In genomic region chr7:54877683-54878082, GRCh38 we compare ENCODE assay signal across 14 cellular contexts.
DNase-seq lines count a peak whose midpoint lies in the region; ATAC-seq and TF ChIP-seq lines count a peak whose summit lies in the region.
"Had no signal": no experiment of that assay in that cellular context is flagged by ENCODE, and none has a peak within 500 bp of the region (broad histone marks: within the 10 kb centered on the region; RNA-seq: fewer than 3 reads in every experiment).

No MANE protein-coding gene starts in this region.

- no TSS peak for BruUV-seq in PC-3 (replicated peaks; lab: Mats Ljungman, UMichigan)

- no peak overlapping the region for H3K9ac ChIP-seq in PC-3 (ENCODE audit: low read length)
- H3K9ac ChIP-seq: neural progenitor cell had no signal

- no peaks in the 10 kb centered on the region for H4K20me1 ChIP-seq in PC-3 (ENCODE audit: low read length)

- no peak for TF ChIP-seq POLR2A in prostate gland (IDR thresholded peaks at IDR 0.05)

- intact Hi-C loops in PC-3 (cut with micrococcal nuclease) = loop anchor here (2.0 to 5.0 kb wide), 4 partner anchors 85 to 377 kb away; no protein-coding TSS in a partner anchor
- intact Hi-C loops in prostate gland (cut with DNase I) = no loop called here

- DNase-seq in H4 (ENCODE audit: low spot score) (peak; percentile 43), PC-3 (peak; percentile 54), fibroblast of mammary gland (ENCODE audit: low read depth) (no peak), prostate gland (ENCODE audit: low spot score) (peak; percentile 46), hippocampal formation (lab: John Stamatoyannopoulos, UW) (no peak)
- DNase-seq in activated T-cell treated with anti-CD3 and anti-CD28 coated beads, Interleukin-2, amount 50 U/mL, for 48 hours = no peak
- DNase-seq: activated CD8-positive, alpha-beta memory T cell treated with anti-CD3 and anti-CD28 coated beads, Interleukin-2, amount 50 U/mL, for 4 hours; anterior cingulate cortex; DMS79 treated with DMSO at 0.1 percent for 48 hours; NCI-H1417; OCI-M1 had no signal

- H3K27me3 ChIP-seq in PC-3 (ENCODE audit: low read length) = no peaks in the 10 kb centered on the region
- H3K27me3 ChIP-seq in prostate gland (replicated peaks; ENCODE audit: insufficient read depth) = no peaks in the 10 kb centered on the region
- H3K27me3 ChIP-seq: neural progenitor cell had no signal

- H3F3A ChIP-seq in PC-3 (ENCODE audit: low read length, unreplicated experiment) = no peaks in the 10 kb centered on the region

- POLR2A ChIA-PET in PC-3 (lab: Charles Lee; ENCODE audit: unreplicated experiment) = no interaction called here

- H2AFZ ChIP-seq in PC-3 (ENCODE audit: low read length) = no peak overlapping the region
- H2AFZ ChIP-seq: neural progenitor cell had no signal

- ATAC-seq in PC-3 = peak; percentile 35
- no peak for ATAC-seq in GM19395 (IDR thresholded peaks at IDR 0.05; ENCODE audit: unreplicated experiment)
- ATAC-seq: stimulated activated memory B cell treated with anti-CD40 and anti-IgM and Interleukin-4, amounts not matched to agents 10 μg/mL and 1 μg/mL and 100 μg/mL, for 72 hours had no signal

- H3K27ac ChIP-seq in PC-3 (ENCODE audit: low read length) = no peak overlapping the region
- no peak overlapping the region for H3K27ac ChIP-seq in prostate gland
- H3K27ac ChIP-seq: neural progenitor cell had no signal

- 61% methylated on average over 2 of the region's 2 CpGs for WGBS in prostate gland

- H3K4me3 ChIP-seq in PC-3 (ENCODE audit: low read length) = no peak overlapping the region
- no peak overlapping the region for H3K4me3 ChIP-seq in fibroblast of mammary gland (ENCODE audit: control insufficient read depth, low read depth, low read length)
- no peak overlapping the region for H3K4me3 ChIP-seq in prostate gland
- H3K4me3 ChIP-seq: neural progenitor cell had no signal

- CTCF ChIA-PET in PC-3 (lab: Charles Lee) = interaction anchor here (0.6 to 1.5 kb wide), 5 partner anchors 162 to 377 kb away, joined by 3 to 11 read pairs (median 3); no protein-coding TSS in a partner anchor

- H3K9me3 ChIP-seq in PC-3 (ENCODE audit: low read length) (no peaks in the 10 kb centered on the region), prostate gland (no peaks in the 10 kb centered on the region)

- H3K4me2 ChIP-seq in PC-3 (ENCODE audit: low read length) = no peak overlapping the region
- H3K4me2 ChIP-seq: neural progenitor cell had no signal

- no peaks in the 10 kb centered on the region for H3K36me3 ChIP-seq in PC-3 (ENCODE audit: low read depth, low read length)
- H3K36me3 ChIP-seq in prostate gland = no peaks in the 10 kb centered on the region
- H3K36me3 ChIP-seq: neural progenitor cell had no signal

- TF ChIP-seq CTCF in PC-3 (conservative IDR thresholded peaks at IDR 0.05; ENCODE audit: low read depth, low read length) (peak; percentile 56), fibroblast of mammary gland (conservative IDR thresholded peaks at IDR 0.05; ENCODE audit: control insufficient read depth, insufficient read depth, low read depth, low read length) (peak; percentile 13), prostate gland (IDR thresholded peaks at IDR 0.05) (peak in 3 of 4 experiments; percentile 27 to 35 (median 30))

- no peaks in the 10 kb centered on the region for H3K9me2 ChIP-seq in PC-3 (replicated peaks; ENCODE audit: low read length)

- no peaks in the 10 kb centered on the region for H3K79me2 ChIP-seq in PC-3 (ENCODE audit: low read length)

- H3K4me1 ChIP-seq in PC-3 (ENCODE audit: insufficient read depth, low read length) (peaks cover 30% of the 10 kb centered on the region), prostate gland (replicated peaks) (no peaks in the 10 kb centered on the region)
- H3K4me1 ChIP-seq: neural progenitor cell had no signal

Comparison
In these comparisons a context has a peak if more than half of its experiments do, and no peak if none do; other contexts are left out.
1. DNase-seq: peak in H4 (single experiment), PC-3 (single experiment) and prostate gland (single experiment); none in fibroblast of mammary gland (single experiment), activated T-cell treated with anti-CD3 and anti-CD28 coated beads, Interleukin-2, amount 50 U/mL, for 48 hours (0 of 2) and hippocampal formation (0 of 2).
2. Peak in every context shown above with its lines, with median percentiles within 50 percentile points of each other: CTCF ChIP-seq.